2 cellular contexts compared by ENCODE assay signal in the genomic region with DNA sequence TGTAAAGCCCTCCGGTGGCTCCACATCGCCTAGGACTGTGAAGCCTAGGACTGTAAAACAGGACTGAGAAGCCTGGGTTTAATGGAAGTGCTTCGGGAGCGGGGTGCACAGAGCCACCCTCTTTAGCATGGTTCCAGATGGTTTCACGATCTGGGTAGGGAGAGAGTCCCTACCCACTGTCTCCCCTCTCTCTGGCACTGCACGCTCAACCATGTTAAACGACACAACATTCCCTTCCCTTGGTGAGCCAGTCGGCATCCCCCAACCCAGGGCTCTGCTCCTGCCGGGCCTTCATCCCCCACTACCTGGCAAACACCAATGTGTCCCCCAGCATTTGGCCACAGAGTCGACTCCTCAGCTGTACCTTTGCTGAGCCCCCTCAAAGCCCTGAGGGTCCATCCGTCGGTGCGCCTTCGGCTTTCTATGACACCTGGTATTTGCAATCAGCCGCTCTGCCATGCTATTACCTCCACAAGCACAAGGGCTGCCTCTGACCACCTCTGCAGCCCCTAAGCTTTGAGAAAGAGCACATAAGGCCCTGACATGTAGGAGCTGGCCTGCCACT.
TF ChIP-seq lines count a peak whose summit lies in the region.

No MANE protein-coding gene starts in this region.

TF ChIP-seq in GM12878, 131 proteins besides CTCF, POLR2A, EP300 and RAD21:
- no peak for TF ChIP-seq ESRRA (IDR thresholded peaks at IDR 0.05; ENCODE audit: low read length)
- no peak for TF ChIP-seq MEF2B (IDR thresholded peaks at IDR 0.05; ENCODE audit: partially characterized antibody, poor library complexity, severe bottlenecking)
- TF ChIP-seq HDAC6 (IDR thresholded peaks at IDR 0.05; ENCODE audit: unreplicated experiment) = no peak
- no peak for TF ChIP-seq SREBF1 (IDR thresholded peaks at IDR 0.05; ENCODE audit: low read length)
- no peak for TF ChIP-seq NR2C1 (IDR thresholded peaks at IDR 0.05)
- TF ChIP-seq EZH2 (IDR thresholded peaks at IDR 0.05; ENCODE audit: borderline replicate concordance, control insufficient read depth, low read depth, low read length) = no peak
- TF ChIP-seq TCF12 (IDR thresholded peaks at IDR 0.05; ENCODE audit: low read depth, low read length) = no peak
- no peak for TF ChIP-seq CHD2 (IDR thresholded peaks at IDR 0.05; ENCODE audit: borderline replicate concordance, low read depth, low read length)
- TF ChIP-seq FOS (IDR thresholded peaks at IDR 0.05; ENCODE audit: borderline replicate concordance, extremely low read depth, insufficient read length) = no peak
- no peak for TF ChIP-seq ZNF217 (IDR thresholded peaks at IDR 0.05)
- no peak for TF ChIP-seq ATF7 (IDR thresholded peaks at IDR 0.05; ENCODE audit: low read depth)
- TF ChIP-seq MYC (IDR thresholded peaks at IDR 0.05; ENCODE audit: insufficient read depth, insufficient read length, insufficient replicate concordance, low read length, severe bottlenecking) = no peak
- no peak for TF ChIP-seq CHD1 (IDR thresholded peaks at IDR 0.05; ENCODE audit: low read depth, low read length)
- no peak for TF ChIP-seq TCF3 (IDR thresholded peaks at IDR 0.05; ENCODE audit: borderline replicate concordance, insufficient read depth, low read depth, low read length)
- TF ChIP-seq MXI1 (IDR thresholded peaks at IDR 0.05; ENCODE audit: low read depth, low read length) = no peak
- no peak for TF ChIP-seq SUZ12 (IDR thresholded peaks at IDR 0.05; ENCODE audit: unreplicated experiment)
- TF ChIP-seq RBBP5 (conservative IDR thresholded peaks at IDR 0.05) = no peak
- TF ChIP-seq HDGF (IDR thresholded peaks at IDR 0.05) = no peak
- TF ChIP-seq, protein P1, sequence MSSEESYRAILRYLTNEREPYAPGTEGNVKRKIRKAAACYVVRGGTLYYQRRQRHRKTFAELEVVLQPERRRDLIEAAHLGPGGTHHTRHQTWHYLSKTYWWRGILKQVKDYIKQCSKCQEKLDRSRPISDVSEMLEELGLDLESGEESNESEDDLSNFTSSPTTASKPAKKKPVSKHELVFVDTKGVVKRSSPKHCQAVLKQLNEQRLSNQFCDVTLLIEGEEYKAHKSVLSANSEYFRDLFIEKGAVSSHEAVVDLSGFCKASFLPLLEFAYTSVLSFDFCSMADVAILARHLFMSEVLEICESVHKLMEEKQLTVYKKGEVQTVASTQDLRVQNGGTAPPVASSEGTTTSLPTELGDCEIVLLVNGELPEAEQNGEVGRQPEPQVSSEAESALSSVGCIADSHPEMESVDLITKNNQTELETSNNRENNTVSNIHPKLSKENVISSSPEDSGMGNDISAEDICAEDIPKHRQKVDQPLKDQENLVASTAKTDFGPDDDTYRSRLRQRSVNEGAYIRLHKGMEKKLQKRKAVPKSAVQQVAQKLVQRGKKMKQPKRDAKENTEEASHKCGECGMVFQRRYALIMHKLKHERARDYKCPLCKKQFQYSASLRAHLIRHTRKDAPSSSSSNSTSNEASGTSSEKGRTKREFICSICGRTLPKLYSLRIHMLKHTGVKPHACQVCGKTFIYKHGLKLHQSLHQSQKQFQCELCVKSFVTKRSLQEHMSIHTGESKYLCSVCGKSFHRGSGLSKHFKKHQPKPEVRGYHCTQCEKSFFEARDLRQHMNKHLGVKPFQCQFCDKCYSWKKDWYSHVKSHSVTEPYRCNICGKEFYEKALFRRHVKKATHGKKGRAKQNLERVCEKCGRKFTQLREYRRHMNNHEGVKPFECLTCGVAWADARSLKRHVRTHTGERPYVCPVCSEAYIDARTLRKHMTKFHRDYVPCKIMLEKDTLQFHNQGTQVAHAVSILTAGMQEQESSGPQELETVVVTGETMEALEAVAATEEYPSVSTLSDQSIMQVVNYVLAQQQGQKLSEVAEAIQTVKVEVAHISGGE (CRISPR knock-in tag; IDR thresholded peaks at IDR 0.05) = no peak
- TF ChIP-seq, protein P2, sequence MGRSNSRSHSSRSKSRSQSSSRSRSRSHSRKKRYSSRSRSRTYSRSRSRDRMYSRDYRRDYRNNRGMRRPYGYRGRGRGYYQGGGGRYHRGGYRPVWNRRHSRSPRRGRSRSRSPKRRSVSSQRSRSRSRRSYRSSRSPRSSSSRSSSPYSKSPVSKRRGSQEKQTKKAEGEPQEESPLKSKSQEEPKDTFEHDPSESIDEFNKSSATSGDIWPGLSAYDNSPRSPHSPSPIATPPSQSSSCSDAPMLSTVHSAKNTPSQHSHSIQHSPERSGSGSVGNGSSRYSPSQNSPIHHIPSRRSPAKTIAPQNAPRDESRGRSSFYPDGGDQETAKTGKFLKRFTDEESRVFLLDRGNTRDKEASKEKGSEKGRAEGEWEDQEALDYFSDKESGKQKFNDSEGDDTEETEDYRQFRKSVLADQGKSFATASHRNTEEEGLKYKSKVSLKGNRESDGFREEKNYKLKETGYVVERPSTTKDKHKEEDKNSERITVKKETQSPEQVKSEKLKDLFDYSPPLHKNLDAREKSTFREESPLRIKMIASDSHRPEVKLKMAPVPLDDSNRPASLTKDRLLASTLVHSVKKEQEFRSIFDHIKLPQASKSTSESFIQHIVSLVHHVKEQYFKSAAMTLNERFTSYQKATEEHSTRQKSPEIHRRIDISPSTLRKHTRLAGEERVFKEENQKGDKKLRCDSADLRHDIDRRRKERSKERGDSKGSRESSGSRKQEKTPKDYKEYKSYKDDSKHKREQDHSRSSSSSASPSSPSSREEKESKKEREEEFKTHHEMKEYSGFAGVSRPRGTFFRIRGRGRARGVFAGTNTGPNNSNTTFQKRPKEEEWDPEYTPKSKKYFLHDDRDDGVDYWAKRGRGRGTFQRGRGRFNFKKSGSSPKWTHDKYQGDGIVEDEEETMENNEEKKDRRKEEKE (IDR thresholded peaks at IDR 0.05) = no peak

TF ChIP-seq in HepG2, 621 proteins besides CTCF, POLR2A, EP300 and RAD21:
- TF ChIP-seq, protein P3, sequence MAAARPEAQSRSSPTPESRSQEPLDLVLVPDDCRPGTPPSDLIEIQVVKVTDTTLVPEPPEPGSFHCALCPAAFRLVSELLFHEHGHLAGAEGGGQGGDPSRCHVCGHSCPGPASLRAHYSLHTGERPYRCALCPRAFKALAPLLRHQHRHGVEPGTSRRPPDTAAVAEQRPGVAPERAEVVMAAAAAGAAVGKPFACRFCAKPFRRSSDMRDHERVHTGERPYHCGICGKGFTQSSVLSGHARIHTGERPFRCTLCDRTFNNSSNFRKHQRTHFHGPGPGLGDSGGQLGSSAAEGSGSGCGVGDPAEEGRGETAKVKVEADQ (CRISPR knock-in tag; IDR thresholded peaks at IDR 0.05; ENCODE audit: borderline replicate concordance) = no peak
- TF ChIP-seq ARNT2 (CRISPR knock-in tag; IDR thresholded peaks at IDR 0.05; ENCODE audit: low read depth) = 0 out of 2 replicates have a peak, but pooled peaks have one; percentile 16
